ENCODE assay signal across 15 cellular contexts in the genomic region with DNA sequence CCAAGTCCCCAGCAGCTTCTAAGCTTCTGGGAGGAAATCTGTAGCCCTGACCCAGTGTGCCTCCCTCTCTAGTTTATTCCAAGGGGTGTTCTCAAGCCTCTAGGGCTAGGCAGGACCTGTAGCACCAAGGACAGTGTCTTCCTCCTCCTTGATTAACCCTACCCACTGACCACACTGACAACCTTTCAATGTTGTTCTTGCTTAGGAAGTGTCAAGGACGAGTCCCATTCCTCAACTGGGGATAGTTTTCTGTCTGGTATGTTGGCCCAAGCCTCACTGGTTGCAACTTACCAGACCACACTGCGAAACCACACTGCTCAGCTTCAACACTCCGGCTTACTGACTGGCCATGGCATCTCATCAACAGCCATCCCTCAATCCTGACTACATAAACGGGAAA.
DNase-seq lines count a peak whose midpoint lies in the region; ATAC-seq and TF ChIP-seq lines count a peak whose summit lies in the region.
"Had no signal": no experiment of that assay in that cellular context is flagged by ENCODE, and none has a peak within 500 bp of the region (broad histone marks: within the 10 kb centered on the region; RNA-seq: fewer than 3 reads in every experiment).

No MANE protein-coding gene starts in this region.

- H3K9me3 ChIP-seq in SK-N-SH, result no peaks in the 10 kb centered on the region
- no peaks in the 10 kb centered on the region for H3K9me3 ChIP-seq in esophagus muscularis mucosa
- H3K9me3 ChIP-seq: heart left ventricle, mucosa of descending colon had no signal

- peaks cover 10% of the 10 kb centered on the region for H4K20me1 ChIP-seq in SK-N-SH (ENCODE audit: insufficient read depth)

- no peak for TF ChIP-seq RAD21 in SK-N-SH (IDR thresholded peaks at IDR 0.05; ENCODE audit: low read length)

- 72% methylated on average over 4 of the region's 4 CpGs for WGBS in SK-N-SH (ENCODE audit: low lambda C conversion rate)
- 46% methylated on average over 4 of the region's 4 CpGs for WGBS in esophagus muscularis mucosa

- H3K27me3 Mint-ChIP-seq in activated B cell treated with CpG ODN at 0.5 μM for 24 hours, result no peaks in the 10 kb centered on the region
- H3K27me3 Mint-ChIP-seq in stimulated activated naive B cell treated with anti-CD40 and anti-IgM and Interleukin-4, amounts not matched to agents 10 μg/mL and 1 μg/mL and 100 μg/mL, for 72 hours, result no peaks in the 10 kb centered on the region

- H3K9me2 ChIP-seq in SK-N-SH, result no peaks in the 10 kb centered on the region

- peaks cover 81% of the 10 kb centered on the region for H3K4me1 Mint-ChIP-seq in activated B cell treated with CpG ODN at 0.5 μM for 24 hours
- H3K4me1 Mint-ChIP-seq in stimulated activated naive B cell treated with anti-CD40 and anti-IgM and Interleukin-4, amounts not matched to agents 10 μg/mL and 1 μg/mL and 100 μg/mL, for 72 hours, result peaks cover 61 to 84% of the 10 kb centered on the region in 2 donors

- peaks cover 26% of the 10 kb centered on the region for H3K36me3 Mint-ChIP-seq in activated B cell treated with CpG ODN at 0.5 μM for 24 hours (ENCODE audit: low read depth)
- peaks cover 27 to 54% of the 10 kb centered on the region in 2 donors for H3K36me3 Mint-ChIP-seq in stimulated activated naive B cell treated with anti-CD40 and anti-IgM and Interleukin-4, amounts not matched to agents 10 μg/mL and 1 μg/mL and 100 μg/mL, for 72 hours

- no peak for TF ChIP-seq EP300 in SK-N-SH (IDR thresholded peaks at IDR 0.05; ENCODE audit: borderline replicate concordance in 1 of 2, low read depth in 1 of 2, low read length in 1 of 2)
- TF ChIP-seq EP300 in esophagus muscularis mucosa (IDR thresholded peaks at IDR 0.05), result no peak

- H3K9ac ChIP-seq in SK-N-SH, result no peak overlapping the region

- DNase-seq in SK-N-SH, result no peak
- DNase-seq in activated B cell treated with CpG ODN at 0.5 μM for 24 hours, result no peak
- DNase-seq in esophagus muscularis mucosa (ENCODE audit: extremely low spot score), result no peak
- no peak for DNase-seq in stimulated activated naive B cell treated with anti-CD40 and anti-IgM and Interleukin-4, amounts not matched to agents 10 μg/mL and 1 μg/mL and 100 μg/mL, for 72 hours
- no peak for DNase-seq in cortex of kidney (lab: John Stamatoyannopoulos, UW)
- DNase-seq in NCI-H2227 treated with DMSO at 0.1 percent for 48 hours (lab: John Stamatoyannopoulos, UW), result no peak
- DNase-seq: activated T-cell treated with anti-CD3 and anti-CD28 coated beads, Interleukin-2, amount 50 U/mL, for 72 hours; heart left ventricle; kidney glomerular epithelial cell; mucosa of descending colon; retina; stimulated activated naive CD8-positive, alpha-beta T cell treated with anti-CD3 and anti-CD28 coated beads, Interleukin-15, Interleukin-2, amounts not matched to agents 100 U/mL and 50 U/mL, for 24 hours had no signal

- ATAC-seq in SK-N-SH treated with all-trans-retinoic acid at 6 μM for 48 hours, result no peak
- no peak for ATAC-seq in activated B cell treated with CpG ODN at 0.5 μM for 24 hours (ENCODE audit: low read depth)
- no peak for ATAC-seq in stimulated activated naive B cell treated with anti-CD40 and anti-IgM and Interleukin-4, amounts not matched to agents 10 μg/mL and 1 μg/mL and 100 μg/mL, for 72 hours (replicated peaks)
- ATAC-seq in GM21737 (IDR thresholded peaks at IDR 0.05; ENCODE audit: unreplicated experiment), result no peak
- ATAC-seq: heart left ventricle; mucosa of descending colon; stimulated activated naive CD8-positive, alpha-beta T cell treated with anti-CD3 and anti-CD28 coated beads, Interleukin-15, Interleukin-2, amounts not matched to agents 100 U/mL and 50 U/mL, for 24 hours had no signal

- TF ChIP-seq POLR2A in esophagus muscularis mucosa (IDR thresholded peaks at IDR 0.05; ENCODE audit: low read depth), result no peak

- H3K79me2 ChIP-seq in SK-N-SH (ENCODE audit: insufficient read depth), result peaks cover 46% of the 10 kb centered on the region

- H3K27ac Mint-ChIP-seq in activated B cell treated with CpG ODN at 0.5 μM for 24 hours, result peak overlapping the region; percentile 87
- H3K27ac Mint-ChIP-seq in stimulated activated naive B cell treated with anti-CD40 and anti-IgM and Interleukin-4, amounts not matched to agents 10 μg/mL and 1 μg/mL and 100 μg/mL, for 72 hours, result peak overlapping the region; percentile 73

- H3K27me3 ChIP-seq in SK-N-SH (ENCODE audit: insufficient read depth) (no peaks in the 10 kb centered on the region), esophagus muscularis mucosa (no peaks in the 10 kb centered on the region)
- H3K27me3 ChIP-seq: heart left ventricle had no signal

- H3K4me3 Mint-ChIP-seq in activated B cell treated with CpG ODN at 0.5 μM for 24 hours, result no peak overlapping the region
- no peak overlapping the region for H3K4me3 Mint-ChIP-seq in stimulated activated naive B cell treated with anti-CD40 and anti-IgM and Interleukin-4, amounts not matched to agents 10 μg/mL and 1 μg/mL and 100 μg/mL, for 72 hours

- H3K4me3 ChIP-seq in SK-N-SH (ENCODE audit: low read depth in 2 of 2, low read length in 1 of 2) (no peak overlapping the region), esophagus muscularis mucosa (no peak overlapping the region)
- H3K4me3 ChIP-seq: heart left ventricle, mucosa of descending colon had no signal

- TF ChIP-seq CTCF in SK-N-SH (IDR thresholded peaks at IDR 0.05) (no peak), activated B cell treated with CpG ODN at 0.5 μM for 24 hours (IDR thresholded peaks at IDR 0.05) (no peak), esophagus muscularis mucosa (IDR thresholded peaks at IDR 0.05) (no peak)

- intact Hi-C loops in activated B cell treated with CpG ODN at 0.5 μM for 24 hours (cut with micrococcal nuclease), result no loop called here
- intact Hi-C loops in esophagus muscularis mucosa (cut with DNase I), result loop anchor here (10.0 kb wide), 1 partner anchor 317 kb away; no protein-coding TSS in a partner anchor

- H3F3A ChIP-seq in SK-N-SH (replicated peaks; ENCODE audit: insufficient read depth), result peaks cover 16% of the 10 kb centered on the region

- H3K4me2 ChIP-seq in SK-N-SH, result no peak overlapping the region

- CTCF ChIA-PET in SK-N-SH (lab: Yijun Ruan, JAX), result interaction anchor here (2.0 to 8.0 kb wide), 6 partner anchors 10 to 189 kb away, joined by 4 to 168 read pairs (median 115); no protein-coding TSS in a partner anchor
- CTCF ChIA-PET in activated B cell treated with CpG ODN at 0.5 μM for 24 hours (lab: Charles Lee), result interaction anchor here (0.6 to 4.6 kb wide), 4 partner anchors 16 to 186 kb away, joined by 3 to 72 read pairs (median 34); no protein-coding TSS in a partner anchor

- POLR2A ChIA-PET in SK-N-SH (lab: Yijun Ruan, JAX), result no interaction called here
- POLR2A ChIA-PET in activated B cell treated with CpG ODN at 0.5 μM for 24 hours (lab: Charles Lee), result interaction anchor here (0.5 to 6.3 kb wide), 8 partner anchors 9 to 1244 kb away, joined by 3 to 112 read pairs (median 6); no protein-coding TSS in a partner anchor

- no peak overlapping the region for H3K27ac ChIP-seq in SK-N-SH (ENCODE audit: low read depth in 2 of 2, low read length in 1 of 2)
- peak overlapping the region; percentile 76 to 96 (median 91) for H3K27ac ChIP-seq in esophagus muscularis mucosa (replicated peaks in 1 of 4)
- H3K27ac ChIP-seq: 22Rv1 had no signal

- H3K4me1 ChIP-seq in SK-N-SH (ENCODE audit: control insufficient read depth in 1 of 2, insufficient read depth in 2 of 2, low read depth in 1 of 2, low read length in 1 of 2), result peaks cover 16 to 30% of the 10 kb centered on the region in 2 experiments
- H3K4me1 ChIP-seq in esophagus muscularis mucosa, result peaks cover 60 to 100% (median 100%) of the 10 kb centered on the region in 4 donors

- no peak overlapping the region for H2AFZ ChIP-seq in SK-N-SH (ENCODE audit: low read depth)

- no peaks in the 10 kb centered on the region for H3K9me3 Mint-ChIP-seq in activated B cell treated with CpG ODN at 0.5 μM for 24 hours
- H3K9me3 Mint-ChIP-seq in stimulated activated naive B cell treated with anti-CD40 and anti-IgM and Interleukin-4, amounts not matched to agents 10 μg/mL and 1 μg/mL and 100 μg/mL, for 72 hours, result no peaks in the 10 kb centered on the region
- H3K9me3 Mint-ChIP-seq: activated T-cell treated with anti-CD3 and anti-CD28 coated beads, Interleukin-2, amount 50 U/mL, for 72 hours had no signal

- H3K36me3 ChIP-seq in SK-N-SH (replicated peaks in 1 of 2; ENCODE audit: control insufficient read depth in 1 of 2, insufficient read depth in 2 of 2, low read length in 1 of 2), result peaks cover 11 to 37% of the 10 kb centered on the region in 2 experiments
- peaks cover 0 to 23% (median 6%) of the 10 kb centered on the region in 4 donors for H3K36me3 ChIP-seq in esophagus muscularis mucosa

TF ChIP-seq in SK-N-SH, 30 proteins besides CTCF, POLR2A, EP300 and RAD21 (continues in another document):
- no peak for TF ChIP-seq YY1 (IDR thresholded peaks at IDR 0.05; ENCODE audit: low read depth)

TF ChIP-seq in SK-N-SH treated with all-trans-retinoic acid at 6 μM for 48 hours, 23 proteins besides CTCF, POLR2A, EP300 and RAD21 (continues in another document):
- TF ChIP-seq TOX (CRISPR knock-in tag; IDR thresholded peaks at IDR 0.05; ENCODE audit: borderline replicate concordance), result no peak
- TF ChIP-seq, protein P1, sequence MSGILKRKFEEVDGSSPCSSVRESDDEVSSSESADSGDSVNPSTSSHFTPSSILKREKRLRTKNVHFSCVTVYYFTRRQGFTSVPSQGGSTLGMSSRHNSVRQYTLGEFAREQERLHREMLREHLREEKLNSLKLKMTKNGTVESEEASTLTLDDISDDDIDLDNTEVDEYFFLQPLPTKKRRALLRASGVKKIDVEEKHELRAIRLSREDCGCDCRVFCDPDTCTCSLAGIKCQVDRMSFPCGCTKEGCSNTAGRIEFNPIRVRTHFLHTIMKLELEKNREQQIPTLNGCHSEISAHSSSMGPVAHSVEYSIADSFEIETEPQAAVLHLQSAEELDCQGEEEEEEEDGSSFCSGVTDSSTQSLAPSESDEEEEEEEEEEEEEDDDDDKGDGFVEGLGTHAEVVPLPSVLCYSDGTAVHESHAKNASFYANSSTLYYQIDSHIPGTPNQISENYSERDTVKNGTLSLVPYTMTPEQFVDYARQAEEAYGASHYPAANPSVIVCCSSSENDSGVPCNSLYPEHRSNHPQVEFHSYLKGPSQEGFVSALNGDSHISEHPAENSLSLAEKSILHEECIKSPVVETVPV (CRISPR knock-in tag; IDR thresholded peaks at IDR 0.05), result no peak

Comparison
In these comparisons a context has a peak if more than half of its experiments do, and no peak if none do; other contexts are left out.
1. H3K27ac ChIP-seq: peak in esophagus muscularis mucosa (4 of 4); none in SK-N-SH (0 of 2).